ENCODE assay signal across 8 cellular contexts in genomic region chr7:27661776-27662489, GRCh38. TPM values are rescaled to one million over a fixed set of nuclear protein-coding genes. Genes with fewer than 3 reads are reported as not detected.
DNase-seq lines count a peak whose midpoint lies in the region; FAIRE-seq and TF ChIP-seq lines count a peak whose summit lies in the region.

No MANE protein-coding gene starts in this region.

- H3K4me2 ChIP-seq in H1 (ENCODE audit: insufficient read depth in 1 of 2, low read depth in 2 of 2, low read length in 2 of 2) = peak overlapping the region; percentile 77 to 82

- H3K4me1 ChIP-seq in HUES64 (ENCODE audit: insufficient read depth, low read length) = 0 out of 2 replicates have a peak, but pooled peaks cover 2% of the 10 kb centered on the region
- H3K4me1 ChIP-seq in H1 (replicated peaks in 1 of 4; ENCODE audit: control insufficient read depth in 3 of 4, insufficient read depth in 4 of 4, low read length in 3 of 4) = peaks cover 0 to 3% (median 0%) of the 10 kb centered on the region in 4 experiments; a peak in 2 of 7 replicates

- no peak overlapping the region for H3K14ac ChIP-seq in H1 (ENCODE audit: insufficient read length)

- H3K27me3 Mint-ChIP-seq in activated CD4-positive, alpha-beta T cell treated with anti-CD3 and anti-CD28 coated beads, Interleukin-2, amount 10 ng/mL, durations not matched to agents 7 days and 5 days = no peaks in the 10 kb centered on the region

- peaks cover 2% of the 10 kb centered on the region for H3K36me3 Mint-ChIP-seq in activated CD4-positive, alpha-beta T cell treated with anti-CD3 and anti-CD28 coated beads, Interleukin-2, amount 10 ng/mL, durations not matched to agents 7 days and 5 days (ENCODE audit: low read depth)

- H3K27ac ChIP-seq in HUES64 (ENCODE audit: low read depth, low read length) (peak overlapping the region; percentile 85), H1 (ENCODE audit: low read depth, low read length) (peak overlapping the region; percentile 96)

- H3K27me3 ChIP-seq in HUES64 (ENCODE audit: insufficient read depth, low read length) = no peaks in the 10 kb centered on the region
- no peaks in the 10 kb centered on the region; a peak in 1 of 7 replicates for H3K27me3 ChIP-seq in H1 (replicated peaks in 1 of 4; ENCODE audit: control insufficient read depth in 3 of 4, extremely low read depth in 1 of 4, insufficient read depth in 3 of 4, low read length in 3 of 4)

- no peak overlapping the region for H2BK15ac ChIP-seq in H1 (ENCODE audit: low read length)

- H3K4me3 Mint-ChIP-seq in activated CD4-positive, alpha-beta T cell treated with anti-CD3 and anti-CD28 coated beads, Interleukin-2, amount 10 ng/mL, durations not matched to agents 7 days and 5 days = peak overlapping the region; percentile 80

- peaks cover 2% of the 10 kb centered on the region; the same call in 1 of the 2 replicates for H3K23me2 ChIP-seq in H1 (ENCODE audit: low read depth, low read length)

- H3K56ac ChIP-seq in H1 (replicated peaks; ENCODE audit: insufficient read length, low read depth, low read length) = peak overlapping the region; percentile 51

- H3K9ac ChIP-seq in HUES64 (ENCODE audit: low read depth, low read length) (peak overlapping the region; percentile 87), H1 (replicated peaks in 1 of 4; ENCODE audit: extremely low read depth in 1 of 4, low read depth in 3 of 4, low read length in 3 of 4) (peak overlapping the region; percentile 11 to 95 (median 90))

- peak overlapping the region; percentile 90 for H3K27ac Mint-ChIP-seq in activated CD4-positive, alpha-beta T cell treated with anti-CD3 and anti-CD28 coated beads, Interleukin-2, amount 10 ng/mL, durations not matched to agents 7 days and 5 days

- no peak overlapping the region for H3K4ac ChIP-seq in H1 (replicated peaks; ENCODE audit: insufficient read length, low read depth, low read length)

- peak overlapping the region; percentile 92 for H3K4me3 ChIP-seq in GM12875 (ENCODE audit: low read depth, low read length)
- peak overlapping the region; percentile 88 for H3K4me3 ChIP-seq in HUES64 (ENCODE audit: low read length)
- H3K4me3 ChIP-seq in H1 (ENCODE audit: extremely low read depth in 1 of 4, insufficient read depth in 2 of 4, low read depth in 3 of 4, low read length in 4 of 4) = peak overlapping the region; percentile 90 to 100 (median 93)

- peak overlapping the region; percentile 55; the same call in 1 of the 2 replicates for H2AFZ ChIP-seq in H1 (ENCODE audit: low read length)

- peak overlapping the region; percentile 2 for H4K5ac ChIP-seq in H1 (ENCODE audit: insufficient read length, low read depth, low read length)

- H3K9me3 ChIP-seq in HUES64 (ENCODE audit: insufficient read depth, low read depth, low read length) (no peaks in the 10 kb centered on the region), H1 (ENCODE audit: insufficient read depth in 2 of 2, low read depth in 1 of 2, low read length in 1 of 2) (no peaks in the 10 kb centered on the region)

- no peaks in the 10 kb centered on the region for H4K20me1 ChIP-seq in H1 (replicated peaks in 1 of 2; ENCODE audit: control insufficient read depth in 1 of 2, insufficient read depth in 2 of 2, low read length in 2 of 2)

- no peak for FAIRE-seq in H1 (lab: Jason Lieb, UNC)

- no peak; a peak in 1 of 4 replicates for TF ChIP-seq RAD21 in H1 (IDR thresholded peaks at IDR 0.05 in 1 of 2, conservative IDR thresholded peaks at IDR 0.05 in 1 of 2; ENCODE audit: low read depth in 2 of 2, low read length in 2 of 2)

- H3K36me3 ChIP-seq in HUES64 (ENCODE audit: insufficient read depth, low read length) = no peaks in the 10 kb centered on the region
- no peaks in the 10 kb centered on the region for H3K36me3 ChIP-seq in H1 (ENCODE audit: control insufficient read depth in 2 of 4, insufficient read depth in 4 of 4, low read length in 3 of 4)

- CTCF ChIA-PET in activated CD4-positive, alpha-beta T cell treated with anti-CD3 and anti-CD28 coated beads, Interleukin-2, amount 10 ng/mL, durations not matched to agents 7 days and 5 days (lab: Charles Lee) = interaction anchor here (0.5 to 1.7 kb wide), 2 partner anchors 29 to 243 kb away, joined by 3 to 5 read pairs; no protein-coding TSS in a partner anchor
- CTCF ChIA-PET in H1 (lab: Charles Lee; ENCODE audit: partially characterized antibody) = interaction anchor here (0.6 to 1.5 kb wide), 5 partner anchors 17 to 84 kb away, joined by 3 to 6 read pairs (median 3); no protein-coding TSS in a partner anchor

- TF ChIP-seq EP300 in H1 (IDR thresholded peaks at IDR 0.05; ENCODE audit: borderline replicate concordance in 1 of 2, low read depth in 2 of 2, low read length in 2 of 2) = no peak

- H2BK20ac ChIP-seq in H1 (ENCODE audit: low read length) = no peak overlapping the region

- no peaks in the 10 kb centered on the region; the same call in 1 of the 2 replicates for H3K79me1 ChIP-seq in H1 (ENCODE audit: low read depth, low read length)

- TF ChIP-seq POLR2A in H1 (IDR thresholded peaks at IDR 0.05; ENCODE audit: control extremely low read depth in 1 of 2, low read depth in 2 of 2, low read length in 2 of 2) = no peak

- H2BK120ac ChIP-seq in H1 (replicated peaks; ENCODE audit: low read depth, low read length) = no peak overlapping the region

- no peaks in the 10 kb centered on the region for H3K9me3 Mint-ChIP-seq in activated CD4-positive, alpha-beta T cell treated with anti-CD3 and anti-CD28 coated beads, Interleukin-2, amount 10 ng/mL, durations not matched to agents 7 days and 5 days

- H3K23ac ChIP-seq in H1 (ENCODE audit: insufficient read length) = no peak overlapping the region

- H4K8ac ChIP-seq in H1 (ENCODE audit: extremely low read depth, insufficient read depth, low read length) = peak overlapping the region; percentile 63; the same call in 1 of the 2 replicates

- H3K18ac ChIP-seq in H1 (ENCODE audit: extremely low read depth, low read length) = peak overlapping the region; percentile 89

- peak overlapping the region; percentile 90; the same call in 1 of the 2 replicates for H2BK5ac ChIP-seq in H1 (ENCODE audit: low read depth, low read length)

- peaks cover 22% of the 10 kb centered on the region for H3K4me1 Mint-ChIP-seq in activated CD4-positive, alpha-beta T cell treated with anti-CD3 and anti-CD28 coated beads, Interleukin-2, amount 10 ng/mL, durations not matched to agents 7 days and 5 days

- TF ChIP-seq CTCF in GM12875 (IDR thresholded peaks at IDR 0.05; ENCODE audit: borderline replicate concordance, insufficient read depth, low read depth, low read length) (no peak), H1 (IDR thresholded peaks at IDR 0.05; ENCODE audit: control extremely low read depth in 1 of 3, insufficient read depth in 1 of 3, low read depth in 1 of 3, low read length in 3 of 3) (peak in 1 of 3 experiments; percentile 3; a peak in 1 of 4 replicates)

- H2AK5ac ChIP-seq in H1 (ENCODE audit: low read depth, low read length) = no peak overlapping the region

- H2BK12ac ChIP-seq in H1 (ENCODE audit: low read depth, low read length) = no peak overlapping the region

- 14% methylated on average over 17 of the region's 18 CpGs for WGBS in HUES64
- WGBS in H1 (ENCODE audit: extremely low coverage in 1 of 2, insufficient coverage in 1 of 2, insufficient read length in 1 of 2, insufficient replicate concordance in 2 of 2, low coverage in 1 of 2, low lambda C conversion rate in 2 of 2, missing lambda C conversion rate in 1 of 2), 2 experiments = 15% methylated on average over 18 of the region's 18 CpGs; no CpG with 5 or more reads in 1 of the 2 experiments

- H4K91ac ChIP-seq in H1 (replicated peaks; ENCODE audit: insufficient read length, low read length) = no peak overlapping the region

- POLR2A ChIA-PET in activated CD4-positive, alpha-beta T cell treated with anti-CD3 and anti-CD28 coated beads, Interleukin-2, amount 10 ng/mL, durations not matched to agents 7 days and 5 days (lab: Charles Lee) = interaction anchor here (0.6 to 1.3 kb wide), 2 partner anchors 78 to 683 kb away, joined by 5 to 9 read pairs; partner anchors contain the start of gene TAX1BP1
- POLR2A ChIA-PET in H1 (lab: Charles Lee; ENCODE audit: partially characterized antibody) = interaction anchor here (0.9 kb wide), 1 partner anchor 12 kb away, joined by 3 read pairs; no protein-coding TSS in a partner anchor

- peaks cover 3 to 12% of the 10 kb centered on the region in 2 experiments; a peak in 3 of 4 replicates for H3K79me2 ChIP-seq in H1 (ENCODE audit: control insufficient read depth in 1 of 2, insufficient read depth in 2 of 2, low read length in 2 of 2)

- DNase-seq in activated CD4-positive, alpha-beta T cell treated with anti-CD3 and anti-CD28 coated beads, Interleukin-2, amount 10 ng/mL, durations not matched to agents 7 days and 5 days = no peak
- DNase-seq in H1 (ENCODE audit: low read depth in 1 of 2, low spot score in 2 of 2) (no peak), medulla oblongata (ENCODE audit: extremely low spot score) (peak; percentile 56), superior temporal gyrus (ENCODE audit: extremely low spot score) (peak; percentile 50), NCI-H2227 (lab: John Stamatoyannopoulos, UW; ENCODE audit: unreplicated experiment) (no peak), SKM-1 (lab: John Stamatoyannopoulos, UW; ENCODE audit: unreplicated experiment) (no peak)

TF ChIP-seq in H1, 55 proteins besides CTCF, POLR2A, EP300 and RAD21:
- TF ChIP-seq SIN3A (conservative IDR thresholded peaks at IDR 0.05 in 1 of 2, IDR thresholded peaks at IDR 0.05 in 1 of 2; ENCODE audit: low read depth in 1 of 2, low read length in 2 of 2) = peak in 1 of 2 experiments; percentile 7; a peak in 1 of 4 replicates
- no peak for TF ChIP-seq HDAC6 (IDR thresholded peaks at IDR 0.05; ENCODE audit: low read depth, low read length)
- no peak for TF ChIP-seq TEAD4 (IDR thresholded peaks at IDR 0.05; ENCODE audit: low read depth, low read length)
- no peak for TF ChIP-seq POU5F1 (IDR thresholded peaks at IDR 0.05; ENCODE audit: low read depth, low read length)
- no peak for TF ChIP-seq CHD2 (IDR thresholded peaks at IDR 0.05; ENCODE audit: low read length)
- peak; percentile 28 for TF ChIP-seq SAP30 (IDR thresholded peaks at IDR 0.05; ENCODE audit: insufficient read depth, insufficient replicate concordance, low read length)

RNA-seq across cellular contexts. Expression of gene HIBADH, which starts 0.8 kb away (rescaled TPM):
- 17.3 TPM for polyA plus RNA-seq in HUES64 (2013, experiment 1 of 2)
- polyA plus RNA-seq in HUES64 (2013, experiment 2 of 2) = 23.4 TPM
- total RNA-seq in activated CD4-positive, alpha-beta T cell treated with anti-CD3 and anti-CD28 coated beads, Interleukin-2, amount 10 ng/mL, durations not matched to agents 7 days and 5 days = 10 to 100 TPM; 12.8 TPM
- 29.9 and 30.1 TPM in 2 replicates for total RNA-seq in H1 (2021; fragmentation: NEBNext Ultra II Directional; extraction: Animal tissue kit (Norgen Biotek cat#: 25700))
- 28.8 and 39.5 TPM in 2 replicates for polyA plus RNA-seq in H1 (2011; rRNA removed)
- polyA plus RNA-seq in H1 (2011; cell fraction: cytosol; rRNA removed) = 48.5 TPM
- polyA plus RNA-seq in H1 (2011; cell fraction: nucleus; rRNA removed) = 14.5 TPM
- 28.1 to 33.2 TPM (median 30.2 TPM) in 4 replicates for polyA plus RNA-seq in H1 (2012, experiment 1 of 2)
- 7.7 TPM for polyA plus RNA-seq in H1 (2012, experiment 2 of 2)
- polyA plus RNA-seq in H1 (2013, experiment 1 of 2) = 23.7 TPM
- polyA plus RNA-seq in H1 (2013, experiment 2 of 2) = 25.2 TPM
- 20.9 and 32.8 TPM in 2 replicates for polyA minus RNA-seq in H1 (2011; rRNA and poly(A)+ RNA removed)
- 13.5 TPM for polyA minus RNA-seq in H1 (2011; cell fraction: cytosol; rRNA and poly(A)+ RNA removed)
- polyA minus RNA-seq in H1 (2011; cell fraction: nucleus; rRNA and poly(A)+ RNA removed) = 24.1 TPM

Comparison
In these comparisons a context has a peak if more than half of its experiments do, and no peak if none do; other contexts are left out.
1. DNase-seq: peak in medulla oblongata (single experiment) and superior temporal gyrus (single experiment); none in activated CD4-positive, alpha-beta T cell treated with anti-CD3 and anti-CD28 coated beads, Interleukin-2, amount 10 ng/mL, durations not matched to agents 7 days and 5 days (single experiment), H1 (0 of 2), NCI-H2227 (single experiment) and SKM-1 (single experiment).
2. Peak in every context shown above with its lines, with median percentiles within 50 percentile points of each other: H3K4me3 ChIP-seq.